ENCODE assay signal across 1 cellular context in genomic region chr12:54033106-54033979, GRCh38.
TF ChIP-seq lines count a peak whose summit lies in the region.

No MANE protein-coding gene starts in this region.

TF ChIP-seq in GM12878, 131 proteins besides CTCF, POLR2A, EP300 and RAD21:
- TF ChIP-seq SMARCA5 (IDR thresholded peaks at IDR 0.05) (no peak), BMI1 (IDR thresholded peaks at IDR 0.05; ENCODE audit: borderline replicate concordance) (no peak; the same call in 1 of the 2 replicates), SUZ12 (IDR thresholded peaks at IDR 0.05; ENCODE audit: unreplicated experiment) (peak; percentile 80), RB1 (IDR thresholded peaks at IDR 0.05; ENCODE audit: borderline replicate concordance) (no peak), ZNF274 (IDR thresholded peaks at IDR 0.05; ENCODE audit: insufficient read depth, insufficient read length) (no peak), EZH2 (IDR thresholded peaks at IDR 0.05; ENCODE audit: borderline replicate concordance, control insufficient read depth, low read depth, low read length) (0 out of 2 replicates have a peak, but pooled peaks have one; percentile 89), DPF2 (IDR thresholded peaks at IDR 0.05) (no peak), CHD2 (IDR thresholded peaks at IDR 0.05; ENCODE audit: borderline replicate concordance, low read depth, low read length) (no peak), YY1 (IDR thresholded peaks at IDR 0.05; ENCODE audit: low read depth, low read length) (0 out of 2 replicates have a peak, but pooled peaks have one; percentile 38), CEBPB (IDR thresholded peaks at IDR 0.05; ENCODE audit: borderline replicate concordance in 1 of 2, low read depth in 2 of 2, low read length in 2 of 2) (no peak), SMAD5 (IDR thresholded peaks at IDR 0.05; ENCODE audit: low read depth) (no peak), USF1 (IDR thresholded peaks at IDR 0.05; ENCODE audit: borderline replicate concordance, extremely low read length, insufficient read depth, low read depth, low read length) (no peak), NFXL1 (IDR thresholded peaks at IDR 0.05; ENCODE audit: borderline replicate concordance) (no peak), MEF2A (IDR thresholded peaks at IDR 0.05; ENCODE audit: insufficient read depth, low read depth, low read length) (no peak), ESRRA (IDR thresholded peaks at IDR 0.05; ENCODE audit: low read length) (no peak), MXI1 (IDR thresholded peaks at IDR 0.05; ENCODE audit: low read depth, low read length) (0 out of 2 replicates have a peak, but pooled peaks have one; percentile 17), NFIC (IDR thresholded peaks at IDR 0.05; ENCODE audit: low read depth, low read length) (no peak), IKZF1 (conservative IDR thresholded peaks at IDR 0.05) (no peak)
- TF ChIP-seq, protein P1, sequence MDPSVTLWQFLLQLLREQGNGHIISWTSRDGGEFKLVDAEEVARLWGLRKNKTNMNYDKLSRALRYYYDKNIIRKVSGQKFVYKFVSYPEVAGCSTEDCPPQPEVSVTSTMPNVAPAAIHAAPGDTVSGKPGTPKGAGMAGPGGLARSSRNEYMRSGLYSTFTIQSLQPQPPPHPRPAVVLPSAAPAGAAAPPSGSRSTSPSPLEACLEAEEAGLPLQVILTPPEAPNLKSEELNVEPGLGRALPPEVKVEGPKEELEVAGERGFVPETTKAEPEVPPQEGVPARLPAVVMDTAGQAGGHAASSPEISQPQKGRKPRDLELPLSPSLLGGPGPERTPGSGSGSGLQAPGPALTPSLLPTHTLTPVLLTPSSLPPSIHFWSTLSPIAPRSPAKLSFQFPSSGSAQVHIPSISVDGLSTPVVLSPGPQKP (IDR thresholded peaks at IDR 0.05; ENCODE audit: low read depth, low read length) = no peak
